In the genomic region with DNA sequence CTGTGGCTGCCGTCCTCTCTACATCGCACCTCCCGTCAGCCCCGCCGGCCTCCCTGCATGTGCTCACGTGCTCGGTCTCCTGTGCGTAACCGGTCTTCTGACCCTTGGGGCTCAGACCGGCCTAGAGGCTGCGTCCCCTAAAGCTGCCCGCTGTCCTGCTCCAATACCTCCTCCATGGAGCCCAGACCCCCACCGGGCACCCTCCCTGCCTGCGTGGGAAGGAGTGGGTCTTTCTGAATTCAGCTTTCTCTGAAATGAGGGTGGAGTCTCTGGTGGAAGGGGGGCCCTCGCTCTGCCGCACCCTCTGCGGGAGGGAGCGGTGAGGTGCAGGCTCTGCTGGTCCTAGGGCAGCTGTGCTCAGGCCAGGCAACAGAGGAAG, we compare ENCODE assay signal across 15 cellular contexts. TPM values are rescaled to one million over a fixed set of nuclear protein-coding genes. Genes with fewer than 3 reads are reported as not detected.
DNase-seq lines count a peak whose midpoint lies in the region; ATAC-seq and TF ChIP-seq lines count a peak whose summit lies in the region.
"Had no signal": no experiment of that assay in that cellular context is flagged by ENCODE, and none has a peak within 500 bp of the region (broad histone marks: within the 10 kb centered on the region; RNA-seq: fewer than 3 reads in every experiment).

No MANE protein-coding gene starts in this region.

- BruUV-seq in mammary epithelial cell (replicated peaks; lab: Mats Ljungman, UMichigan): no TSS peak

- WGBS in mammary epithelial cell (ENCODE audit: low coverage, missing lambda C conversion rate): 84% methylated on average over 13 of the region's 18 CpGs
- WGBS in liver: 91% methylated on average over 18 of the region's 18 CpGs

- H3K27ac ChIP-seq in ACC112 (ENCODE audit: low read depth, low read length) (peak overlapping the region; percentile 33; the same call in 1 of the 2 replicates), mammary epithelial cell (ENCODE audit: insufficient read depth, low read depth, low read length) (no peak overlapping the region), liver (ENCODE audit: low read depth in 1 of 2, low read length in 2 of 2) (peak overlapping the region; percentile 25 to 57)
- H3K27ac ChIP-seq: A549 had no signal

- CTCF ChIA-PET in mammary epithelial cell (lab: Charles Lee; ENCODE audit: low non-redundant PET): no interaction called here

- no peaks in the 10 kb centered on the region for H4K20me1 ChIP-seq in mammary epithelial cell (ENCODE audit: insufficient read depth, low read length)

- H3K36me3 ChIP-seq in ACC112 (ENCODE audit: insufficient read depth, low read length) (no peaks in the 10 kb centered on the region), mammary epithelial cell (ENCODE audit: insufficient read depth, low read length) (no peaks in the 10 kb centered on the region), liver (ENCODE audit: control insufficient read depth in 4 of 4, insufficient read depth in 3 of 4, low read depth in 1 of 4, low read length in 3 of 4) (no peaks in the 10 kb centered on the region)
- H3K36me3 ChIP-seq: HAP-1, SJSA1 had no signal

- 0 out of 2 replicates have a peak overlapping the region, but pooled peaks have one; percentile 22 for H3K4me3 ChIP-seq in ACC112 (ENCODE audit: low read depth, low read length)
- H3K4me3 ChIP-seq in mammary epithelial cell (replicated peaks in 1 of 3; ENCODE audit: insufficient read depth in 1 of 3, low read depth in 2 of 3, low read length in 3 of 3): no peak overlapping the region
- H3K4me3 ChIP-seq in liver (ENCODE audit: low read depth in 1 of 3, low read length in 3 of 3): no peak overlapping the region
- no peak overlapping the region for H3K4me3 ChIP-seq in retinal pigment epithelial cell (ENCODE audit: low read length)
- H3K4me3 ChIP-seq: A549, HAP-1, SJSA1 had no signal

- H3K27me3 ChIP-seq in ACC112 (ENCODE audit: insufficient read depth, low read length) (no peaks in the 10 kb centered on the region), mammary epithelial cell (ENCODE audit: insufficient read depth, low read length) (no peaks in the 10 kb centered on the region), liver (ENCODE audit: control insufficient read depth in 4 of 4, insufficient read depth in 4 of 4, low read length in 3 of 4) (no peaks in the 10 kb centered on the region)
- H3K27me3 ChIP-seq: SJSA1 had no signal

- intact Hi-C loops in mammary epithelial cell (cut with micrococcal nuclease): no loop called here

- H3K79me2 ChIP-seq in ACC112 (ENCODE audit: control insufficient read depth, insufficient read depth, low read length, unreplicated experiment): no peaks in the 10 kb centered on the region
- H3K79me2 ChIP-seq in mammary epithelial cell (ENCODE audit: insufficient read depth, low read length): no peaks in the 10 kb centered on the region

- in situ Hi-C loops in mammary epithelial cell (cut with MboI; ENCODE audit: low sequenced_read_pairs in 2 of 2): no loop called here

- H3K4me1 ChIP-seq in ACC112 (ENCODE audit: control insufficient read depth, insufficient read depth, low read length, unreplicated experiment) (peaks cover 35% of the 10 kb centered on the region), mammary epithelial cell (ENCODE audit: insufficient read depth, low read length) (peaks cover 14% of the 10 kb centered on the region), liver (ENCODE audit: control insufficient read depth in 4 of 4, insufficient read depth in 4 of 4, low read length in 3 of 4) (peaks cover 8 to 32% (median 24%) of the 10 kb centered on the region in 4 donors)
- H3K4me1 ChIP-seq: HAP-1 had no signal

- H3K9me3 ChIP-seq in mammary epithelial cell (replicated peaks; ENCODE audit: insufficient read depth, low read length) (no peaks in the 10 kb centered on the region), liver (ENCODE audit: control insufficient read depth in 4 of 4, low read length in 3 of 4) (no peaks in the 10 kb centered on the region)
- H3K9me3 ChIP-seq: A549, HAP-1, SJSA1 had no signal

- H3K9ac ChIP-seq in mammary epithelial cell (ENCODE audit: insufficient read depth, low read length) (no peak overlapping the region), liver (ENCODE audit: low read depth in 1 of 2, low read length in 2 of 2) (no peak overlapping the region)

- dilution Hi-C loops in mammary epithelial cell (cut with HindIII; ENCODE audit: low sequenced_read_pairs): no loop called here

- TF ChIP-seq CTCF in mammary epithelial cell (conservative IDR thresholded peaks at IDR 0.05 in 1 of 2, IDR thresholded peaks at IDR 0.05 in 1 of 2; ENCODE audit: extremely low read depth in 1 of 2, insufficient read depth in 1 of 2, low read depth in 1 of 2, low read length in 2 of 2): no peak
- TF ChIP-seq CTCF in liver (IDR thresholded peaks at IDR 0.05; ENCODE audit: low read depth, low read length, missing input control): no peak
- peak; percentile 11 for TF ChIP-seq CTCF in retinal pigment epithelial cell (conservative IDR thresholded peaks at IDR 0.05; ENCODE audit: low read depth, low read length)

- no peak for TF ChIP-seq RAD21 in liver (IDR thresholded peaks at IDR 0.05)

- DNase-seq in mammary epithelial cell: no peak
- DNase-seq in retinal pigment epithelial cell (ENCODE audit: low read depth): no peak
- no peak for DNase-seq in HK-2 (ENCODE audit: unreplicated experiment)
- no peak for DNase-seq in hepatic stellate cell (ENCODE audit: low spot score)
- DNase-seq: activated CD4-positive, CD25-positive, alpha-beta regulatory T cell; activated T-cell treated with anti-CD3 and anti-CD28 coated beads, Interleukin-2, amount 50 U/mL, for 1 hour; NCI-H1436 treated with DMSO at 0.1 percent for 48 hours; NCI-H526 treated with DMSO at 0.1 percent for 48 hours had no signal

- ATAC-seq in HG02623 (IDR thresholded peaks at IDR 0.05; ENCODE audit: unreplicated experiment) (no peak), esophagus mucosa (no peak)
- ATAC-seq: A549 had no signal

- H3K4me2 ChIP-seq in mammary epithelial cell (ENCODE audit: insufficient read depth, low read depth, low read length): peak overlapping the region; percentile 71
- H3K4me2 ChIP-seq: A549 had no signal

- H2AFZ ChIP-seq in ACC112 (ENCODE audit: low read length, unreplicated experiment) (no peak overlapping the region), mammary epithelial cell (ENCODE audit: low read depth, low read length) (peak overlapping the region; percentile 84)

TF ChIP-seq in liver, 16 proteins besides CTCF, POLR2A, EP300 and RAD21:
- no peak for TF ChIP-seq TAF1 (conservative IDR thresholded peaks at IDR 0.05)
- no peak for TF ChIP-seq YY1 (IDR thresholded peaks at IDR 0.05)
- no peak for TF ChIP-seq SP1 (IDR thresholded peaks at IDR 0.05)
- no peak for TF ChIP-seq HNF4G (IDR thresholded peaks at IDR 0.05)
- no peak for TF ChIP-seq HNF4A (conservative IDR thresholded peaks at IDR 0.05)
- no peak for TF ChIP-seq RXRA (IDR thresholded peaks at IDR 0.05)
TF ChIP-seq in liver: peak in this region for 0.

RNA-seq across cellular contexts. Expression of gene POFUT2, which starts 18.7 kb away (rescaled TPM):
- 10 to 100 TPM; 19.3 to 25.0 TPM for total RNA-seq in mammary epithelial cell
- polyA plus RNA-seq in mammary epithelial cell: 14.1 TPM
- 9.7 TPM for polyA minus RNA-seq in mammary epithelial cell
- total RNA-seq in liver: 10 to 100 TPM in 1 of 2 donors, 1 to 10 TPM in 1; 7.4 to 15.6 TPM
- 1 to 10 TPM; 3.3 to 8.4 TPM for polyA plus RNA-seq in liver
- total RNA-seq in esophagus mucosa: 6.2 TPM
